In genomic region chr7:7977774-7978173, GRCh38 we compare ENCODE assay signal across 17 cellular contexts. TPM values are rescaled to one million over a fixed set of nuclear protein-coding genes. Genes with fewer than 3 reads are reported as not detected.
DNase-seq lines count a peak whose midpoint lies in the region; ATAC-seq and TF ChIP-seq lines count a peak whose summit lies in the region.
"Had no signal": no experiment of that assay in that cellular context is flagged by ENCODE, and none has a peak within 500 bp of the region (broad histone marks: within the 10 kb centered on the region; RNA-seq: fewer than 3 reads in every experiment).

No MANE protein-coding gene starts in this region.

- peak; percentile 59 for ATAC-seq in IMR-90 (ENCODE audit: low read depth)
- ATAC-seq in thoracic aorta (ENCODE audit: insufficient number of reproducible peaks, low FRiP score, low read depth): peak; percentile 60
- ATAC-seq: upper lobe of right lung had no signal

- no peaks in the 10 kb centered on the region for H3K36me3 ChIP-seq in IMR-90 (ENCODE audit: control insufficient read depth, insufficient read depth, low read length)
- no peaks in the 10 kb centered on the region for H3K36me3 ChIP-seq in thoracic aorta
- H3K36me3 ChIP-seq: HAP-1, upper lobe of right lung had no signal

- no TSS peak for BruUV-seq in IMR-90 (replicated peaks; lab: Mats Ljungman, UMichigan)

- in situ Hi-C loops in IMR-90 (cut with MboI; ENCODE audit: low sequenced_read_pairs): loop anchor here (10.0 kb wide), 1 partner anchor 293 kb away; no protein-coding TSS in a partner anchor

- CTCF ChIA-PET in IMR-90 (lab: Yijun Ruan, JAX): no interaction called here

- H3K79me1 ChIP-seq in IMR-90 (ENCODE audit: low read depth in 1 of 2, low read length in 2 of 2): peaks cover 16 to 39% of the 10 kb centered on the region in 2 experiments; a peak in 3 of 4 replicates

- H3K4me2 ChIP-seq in IMR-90 (ENCODE audit: low read depth, low read length): no peak overlapping the region

- no peak overlapping the region for H4K8ac ChIP-seq in IMR-90 (ENCODE audit: low read depth in 2 of 2, low read length in 2 of 2)

- no peak overlapping the region for H2AK9ac ChIP-seq in IMR-90 (replicated peaks; ENCODE audit: low read depth, low read length, poor library complexity)

- no peak overlapping the region for H2AK5ac ChIP-seq in IMR-90 (ENCODE audit: low read depth, low read length)

- WGBS in IMR-90 (ENCODE audit: extremely low coverage in 2 of 2, insufficient read length in 1 of 2), 2 experiments: no CpG with 5 or more reads among the region's 2 CpGs

- H2BK120ac ChIP-seq in IMR-90 (ENCODE audit: low read depth, low read length): no peak overlapping the region

- H3K56ac ChIP-seq in IMR-90 (ENCODE audit: extremely low read depth, insufficient read depth, low read length): no peak overlapping the region

- H3K4me3 ChIP-seq in IMR-90 (ENCODE audit: insufficient read depth, low read depth, low read length) (no peak overlapping the region), fibroblast of the aortic adventitia (ENCODE audit: low read depth, low read length) (no peak overlapping the region), thoracic aorta (peak overlapping the region; percentile 46)
- H3K4me3 ChIP-seq: HAP-1, upper lobe of right lung had no signal

- H3K9me1 ChIP-seq in IMR-90 (ENCODE audit: insufficient read depth, low read length): no peaks in the 10 kb centered on the region

- POLR2A ChIA-PET in IMR-90 (lab: Charles Lee; ENCODE audit: unreplicated experiment): no interaction called here

- H2AFZ ChIP-seq in IMR-90 (replicated peaks; ENCODE audit: low read length, poor library complexity): no peak overlapping the region

- H4K5ac ChIP-seq in IMR-90 (ENCODE audit: low read depth, low read length): no peak overlapping the region

- H3K14ac ChIP-seq in IMR-90 (replicated peaks; ENCODE audit: low read depth, low read length): 0 out of 2 replicates have a peak overlapping the region, but pooled peaks have one; percentile 3

- H3K27ac ChIP-seq in IMR-90 (ENCODE audit: insufficient read depth, low read length): no peak overlapping the region
- H3K27ac ChIP-seq in thoracic aorta: peak overlapping the region in 1 of 2 donors; percentile 41
- H3K27ac ChIP-seq: RWPE1, upper lobe of right lung had no signal

- H2BK5ac ChIP-seq in IMR-90 (ENCODE audit: low read depth, low read length, poor library complexity, severe bottlenecking): no peak overlapping the region

- no peak overlapping the region for H2BK15ac ChIP-seq in IMR-90 (ENCODE audit: low read depth, low read length)

- no peaks in the 10 kb centered on the region; the same call in 1 of the 2 replicates for H3K4me1 ChIP-seq in IMR-90 (ENCODE audit: control insufficient read depth, insufficient read depth, low read length)
- H3K4me1 ChIP-seq in thoracic aorta (ENCODE audit: control insufficient read depth in 1 of 2, low read depth in 2 of 2): peaks cover 15 to 24% of the 10 kb centered on the region in 2 donors

- no peak overlapping the region for H3K4ac ChIP-seq in IMR-90 (ENCODE audit: low read depth, low read length)

- dilution Hi-C loops in IMR-90 (cut with HindIII; ENCODE audit: low sequenced_read_pairs, unreplicated experiment): no loop called here

- intact Hi-C loops in IMR-90 (cut with micrococcal nuclease): no loop called here

- no peak overlapping the region for H2BK20ac ChIP-seq in IMR-90 (ENCODE audit: low read depth, low read length)

- H3K23ac ChIP-seq in IMR-90 (ENCODE audit: low read depth, low read length): no peak overlapping the region

- DNase-seq in IMR-90 (peak; percentile 55), amniotic epithelial cell (ENCODE audit: low read depth) (peak; percentile 74), fibroblast of the aortic adventitia (ENCODE audit: low read depth) (peak; percentile 58), thoracic aorta (ENCODE audit: low spot score) (no peak), NCI-H2171 (lab: John Stamatoyannopoulos, UW) (no peak), DMS 273 (lab: John Stamatoyannopoulos, UW; ENCODE audit: unreplicated experiment) (no peak)
- DNase-seq in activated T-cell treated with anti-CD3 and anti-CD28 coated beads, Interleukin-2, amount 50 U/mL, for 1 hour: no peak
- DNase-seq: activated CD4-positive, alpha-beta T cell treated with anti-CD3 and anti-CD28 coated beads, Interleukin-2, amount 10 ng/mL, durations not matched to agents 24 days and 14 days; activated effector memory CD4-positive, alpha-beta T cell treated with Interleukin-2 at 50 U/mL for 16 hours; caudate nucleus; effector CD4-positive, alpha-beta T cell; NCI-H2107; NCI-H524 treated with DMSO at 0.1 percent for 48 hours; posterior cingulate gyrus; upper lobe of right lung had no signal

- peaks cover 4% of the 10 kb centered on the region; the same call in 1 of the 2 replicates for H4K20me1 ChIP-seq in IMR-90 (ENCODE audit: insufficient read depth, low read length)

- no peaks in the 10 kb centered on the region for H3K27me3 ChIP-seq in IMR-90 (ENCODE audit: control insufficient read depth, insufficient read depth, low read length)
- H3K27me3 ChIP-seq in thoracic aorta (replicated peaks; ENCODE audit: insufficient read depth): no peaks in the 10 kb centered on the region
- H3K27me3 ChIP-seq: upper lobe of right lung had no signal

- no peak overlapping the region for H3K9ac ChIP-seq in IMR-90 (ENCODE audit: low read depth, low read length)

- TF ChIP-seq RAD21 in IMR-90 (IDR thresholded peaks at IDR 0.05; ENCODE audit: low read length): no peak

- no peaks in the 10 kb centered on the region for H3K9me3 ChIP-seq in IMR-90 (ENCODE audit: control insufficient read depth, insufficient read depth, low read length)
- no peaks in the 10 kb centered on the region for H3K9me3 ChIP-seq in thoracic aorta
- H3K9me3 ChIP-seq: HAP-1, upper lobe of right lung had no signal

- no peak for TF ChIP-seq POLR2A in IMR-90 (IDR thresholded peaks at IDR 0.05; ENCODE audit: low read depth, low read length)

- TF ChIP-seq CTCF in IMR-90 (conservative IDR thresholded peaks at IDR 0.05; ENCODE audit: low read depth, low read length) (no peak), fibroblast of the aortic adventitia (IDR thresholded peaks at IDR 0.05; ENCODE audit: insufficient read depth, low read length) (no peak), thoracic aorta (IDR thresholded peaks at IDR 0.05) (no peak)

- no peak overlapping the region for H4K91ac ChIP-seq in IMR-90 (ENCODE audit: insufficient read depth, low read depth, low read length)

- H3K18ac ChIP-seq in IMR-90 (ENCODE audit: low read depth, low read length): no peak overlapping the region

TF ChIP-seq in IMR-90, 13 proteins besides CTCF, POLR2A, EP300 and RAD21:
- TF ChIP-seq NFE2L2 (IDR thresholded peaks at IDR 0.05; ENCODE audit: low read depth, low read length) (no peak), MAZ (IDR thresholded peaks at IDR 0.05; ENCODE audit: borderline replicate concordance, low read depth, low read length) (no peak), MXI1 (IDR thresholded peaks at IDR 0.05; ENCODE audit: borderline replicate concordance, low read depth, low read length) (no peak), CEBPB (IDR thresholded peaks at IDR 0.05; ENCODE audit: low read depth, low read length) (no peak), CHD1 (IDR thresholded peaks at IDR 0.05; ENCODE audit: low read depth, low read length) (no peak), ELK1 (IDR thresholded peaks at IDR 0.05; ENCODE audit: borderline replicate concordance, low read depth, low read length) (no peak), SMC3 (IDR thresholded peaks at IDR 0.05; ENCODE audit: low read depth, low read length) (no peak), RCOR1 (IDR thresholded peaks at IDR 0.05; ENCODE audit: insufficient replicate concordance, low read length) (no peak), MAFK (IDR thresholded peaks at IDR 0.05; ENCODE audit: low read depth, low read length) (no peak), FOS (IDR thresholded peaks at IDR 0.05; ENCODE audit: low read depth, low read length) (no peak), BHLHE40 (IDR thresholded peaks at IDR 0.05; ENCODE audit: low read depth, low read length) (no peak), RFX5 (IDR thresholded peaks at IDR 0.05; ENCODE audit: low read depth, low read length) (no peak)
- TF ChIP-seq, protein P1, sequence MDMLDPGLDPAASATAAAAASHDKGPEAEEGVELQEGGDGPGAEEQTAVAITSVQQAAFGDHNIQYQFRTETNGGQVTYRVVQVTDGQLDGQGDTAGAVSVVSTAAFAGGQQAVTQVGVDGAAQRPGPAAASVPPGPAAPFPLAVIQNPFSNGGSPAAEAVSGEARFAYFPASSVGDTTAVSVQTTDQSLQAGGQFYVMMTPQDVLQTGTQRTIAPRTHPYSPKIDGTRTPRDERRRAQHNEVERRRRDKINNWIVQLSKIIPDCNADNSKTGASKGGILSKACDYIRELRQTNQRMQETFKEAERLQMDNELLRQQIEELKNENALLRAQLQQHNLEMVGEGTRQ (IDR thresholded peaks at IDR 0.05; ENCODE audit: low read depth, low read length): no peak
TF ChIP-seq in IMR-90: peak in this region for 0.

RNA-seq across cellular contexts. Expression of gene GLCCI1, which starts 9.2 kb away (rescaled TPM):
- total RNA-seq in IMR-90 (2012; rRNA removed) (4.1 and 7.8 TPM in 2 replicates), fibroblast of the aortic adventitia (ENCODE audit: low replicate concordance) (2.1 and 11.7 TPM in 2 replicates), thoracic aorta (10 to 100 TPM in 1 of 2 donors, 1 to 10 TPM in 1; 5.8 to 15.6 TPM)
- 6.2 and 8.9 TPM in 2 replicates for polyA plus RNA-seq in IMR-90 (2012; rRNA removed)
- polyA plus RNA-seq in IMR-90 (2012; cell fraction: cytosol; rRNA removed): 2.3 and 3.1 TPM in 2 replicates
- polyA plus RNA-seq in IMR-90 (2012; cell fraction: nucleus; rRNA removed; ENCODE audit: low replicate concordance): 6.2 and 20.3 TPM in 2 replicates

Comparison
In these comparisons a context has a peak if more than half of its experiments do, and no peak if none do; other contexts are left out.
1. DNase-seq: peak in IMR-90 (single experiment), amniotic epithelial cell (single experiment) and fibroblast of the aortic adventitia (single experiment); none in thoracic aorta (single experiment), NCI-H2171 (single experiment), DMS 273 (single experiment) and activated T-cell treated with anti-CD3 and anti-CD28 coated beads, Interleukin-2, amount 50 U/mL, for 1 hour (single experiment).